9 cellular contexts compared by ENCODE assay signal in genomic region chr5:159146839-159147238, GRCh38. TPM values are rescaled to one million over a fixed set of nuclear protein-coding genes. Genes with fewer than 3 reads are reported as not detected.
"Had no signal": no experiment of that assay in that cellular context is flagged by ENCODE, and none has a peak within 500 bp of the region (broad histone marks: within the 10 kb centered on the region; RNA-seq: fewer than 3 reads in every experiment).

No MANE protein-coding gene starts in this region.

- H3K27ac ChIP-seq: GM23248, HL-60 had no signal

- H3K4me3 Mint-ChIP-seq: H9, IgD-negative memory B cell had no signal

- H3K4me3 ChIP-seq: GM23248 had no signal

- H3K4me1 Mint-ChIP-seq: IgD-negative memory B cell had no signal

- FAIRE-seq: H1, H54, HepG2 had no signal

- H3K36me3 Mint-ChIP-seq: IgD-negative memory B cell had no signal

- H3K9me3 Mint-ChIP-seq: IgD-negative memory B cell had no signal

- ATAC-seq: HepG2 had no signal

- H3K9ac ChIP-seq: GM23248 had no signal

- DNase-seq: GM23248, H9, HCEC 1CT, KBM-7 had no signal

RNA-seq across cellular contexts. Expression of gene EBF1, which starts 47.1 kb away (rescaled TPM):
- total RNA-seq: H9, HepG2 had no signal
- polyA plus RNA-seq: HepG2 had no signal
